ENCODE assay signal across 16 cellular contexts in the genomic region with DNA sequence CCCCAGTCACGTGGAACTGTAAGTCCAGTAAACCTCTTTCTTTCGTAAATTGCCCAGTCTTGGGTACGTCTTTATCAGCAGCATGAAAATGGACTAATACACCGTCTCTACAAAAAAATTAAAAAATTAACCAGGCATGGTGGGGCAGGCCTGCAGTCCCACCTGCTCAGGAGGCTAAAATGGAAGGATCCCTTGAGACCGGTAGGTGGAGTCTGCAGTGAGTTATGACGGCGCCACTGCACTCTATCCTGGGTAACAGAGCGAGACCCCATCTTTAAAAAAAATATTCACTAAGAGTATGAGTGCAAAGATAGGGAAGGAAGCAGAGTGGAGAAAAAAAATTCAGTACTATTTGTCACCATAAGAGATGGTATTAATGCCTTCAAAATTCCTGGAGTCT.
"Had no signal": no experiment of that assay in that cellular context is flagged by ENCODE, and none has a peak within 500 bp of the region (broad histone marks: within the 10 kb centered on the region; RNA-seq: fewer than 3 reads in every experiment).

No MANE protein-coding gene starts in this region.

- DNase-seq: activated CD4-positive, alpha-beta T cell treated with anti-CD3 and anti-CD28 coated beads, Interleukin-2, amount 50 U/mL, for 4 hours; activated CD4-positive, CD25-positive, alpha-beta regulatory T cell treated with anti-CD3 and anti-CD28 coated beads, Interleukin-2, amount 50 U/mL, for 72 hours; activated gamma-delta T cell; activated T-cell treated with anti-CD3 and anti-CD28 coated beads, Interleukin-2, amount 50 U/mL, for 72 hours; effector CD8-positive, alpha-beta T cell; esophagus squamous epithelium; immature natural killer cell; kidney glomerular epithelial cell; left ventricle myocardium inferior; mesenchymal stem cell; naive thymus-derived CD8-positive, alpha-beta T cell; testis; upper lobe of left lung had no signal

- H3K27ac Mint-ChIP-seq: activated naive CD8-positive, alpha-beta T cell; activated T-cell treated with anti-CD3 and anti-CD28 coated beads, Interleukin-2, amount 50 U/mL, for 72 hours; dendritic cell treated with granulocyte-macrophage colony-stimulating factor and Interleukin-4, amounts not matched to agents 40 ng/mL and 50 ng/mL, for 4 days had no signal

- ATAC-seq: activated T-cell treated with anti-CD3 and anti-CD28 coated beads, Interleukin-2, amount 50 U/mL, for 72 hours; naive thymus-derived CD8-positive, alpha-beta T cell had no signal

- H3K4me3 Mint-ChIP-seq: activated naive CD8-positive, alpha-beta T cell; activated T-cell treated with anti-CD3 and anti-CD28 coated beads, Interleukin-2, amount 50 U/mL, for 72 hours; dendritic cell treated with granulocyte-macrophage colony-stimulating factor and Interleukin-4, amounts not matched to agents 40 ng/mL and 50 ng/mL, for 4 days; immature natural killer cell; naive thymus-derived CD8-positive, alpha-beta T cell had no signal

- H3K27me3 Mint-ChIP-seq: activated naive CD8-positive, alpha-beta T cell; dendritic cell treated with granulocyte-macrophage colony-stimulating factor and Interleukin-4, amounts not matched to agents 40 ng/mL and 50 ng/mL, for 4 days; naive thymus-derived CD8-positive, alpha-beta T cell had no signal

- H3K27ac ChIP-seq: esophagus squamous epithelium, left ventricle myocardium inferior, neutrophil, testis, upper lobe of left lung had no signal

- H3K9me3 ChIP-seq: esophagus squamous epithelium, left ventricle myocardium inferior, neutrophil, testis, upper lobe of left lung had no signal

- H3K4me3 ChIP-seq: esophagus squamous epithelium, left ventricle myocardium inferior, testis, upper lobe of left lung had no signal

- H3K9me3 Mint-ChIP-seq: dendritic cell treated with granulocyte-macrophage colony-stimulating factor and Interleukin-4, amounts not matched to agents 40 ng/mL and 50 ng/mL, for 4 days; immature natural killer cell; naive thymus-derived CD8-positive, alpha-beta T cell had no signal

- H3K27me3 ChIP-seq: esophagus squamous epithelium, neutrophil, testis, upper lobe of left lung had no signal

- H3K4me1 ChIP-seq: testis had no signal
